16 cellular contexts compared by ENCODE assay signal in genomic region chr16:65833171-65833871, GRCh38.
DNase-seq lines count a peak whose midpoint lies in the region; ATAC-seq and TF ChIP-seq lines count a peak whose summit lies in the region.
"Had no signal": no experiment of that assay in that cellular context is flagged by ENCODE, and none has a peak within 500 bp of the region (broad histone marks: within the 10 kb centered on the region; RNA-seq: fewer than 3 reads in every experiment).

No MANE protein-coding gene starts in this region.

- H3K4me1 ChIP-seq in mammary epithelial cell (ENCODE audit: insufficient read depth, low read length): peaks cover 4% of the 10 kb centered on the region

- DNase-seq in AG20443 (ENCODE audit: low spot score) (peak; percentile 74), LHCN-M2 (ENCODE audit: low read depth) (peak; percentile 4), mammary epithelial cell (peak; percentile 3), myocyte (ENCODE audit: low read depth) (peak; percentile 2), chondrocyte (ENCODE audit: low spot score) (no peak)
- no peak for DNase-seq in naive thymus-derived CD8-positive, alpha-beta T cell
- DNase-seq in activated T-helper 1 cell treated with anti-CD3 and anti-CD28 coated beads, Interleukin-12 subunit alpha, Interleukin-12 subunit beta, Interleukin-2, Interleukin-4 antibody, amounts not matched to agents 30 ng/mL and 10 ng/mL and 1 ng/mL, durations not matched to agents 14 hours and 24 hours and 36 hours (ENCODE audit: low spot score): no peak
- DNase-seq: activated naive CD8-positive, alpha-beta T cell treated with anti-CD3 and anti-CD28 coated beads for 36 hours; CD4-positive, alpha-beta T cell; dorsolateral prefrontal cortex; NCI-H1105; sigmoid colon; stimulated activated naive CD4-positive, alpha-beta T cell treated with Interleukin-2 at 50 U/mL for 16 hours had no signal

- no peak overlapping the region for H3K9ac ChIP-seq in mammary epithelial cell (ENCODE audit: insufficient read depth, low read length)

- dilution Hi-C loops in mammary epithelial cell (cut with HindIII; ENCODE audit: low sequenced_read_pairs): no loop called here

- H2AFZ ChIP-seq in mammary epithelial cell (ENCODE audit: low read depth, low read length): no peak overlapping the region

- H3K4me2 ChIP-seq in mammary epithelial cell (ENCODE audit: insufficient read depth, low read depth, low read length): no peak overlapping the region

- ATAC-seq in naive thymus-derived CD8-positive, alpha-beta T cell: no peak
- ATAC-seq in HG03571 (IDR thresholded peaks at IDR 0.05; ENCODE audit: unreplicated experiment): no peak
- ATAC-seq: activated CD4-positive, CD25-positive, alpha-beta regulatory T cell treated with anti-CD3 and anti-CD28 coated beads, Interleukin-2, amount 50 U/mL, for 24 hours had no signal

- CTCF ChIA-PET in mammary epithelial cell (lab: Charles Lee; ENCODE audit: low non-redundant PET): no interaction called here

- WGBS in mammary epithelial cell (ENCODE audit: low coverage, missing lambda C conversion rate): 67% methylated on average over 3 of the region's 4 CpGs

- H3K4me3 Mint-ChIP-seq in naive thymus-derived CD8-positive, alpha-beta T cell: no peak overlapping the region
- H3K4me3 Mint-ChIP-seq in activated T-helper 1 cell treated with anti-CD3 and anti-CD28 coated beads, Interleukin-12 subunit alpha, Interleukin-12 subunit beta, Interleukin-2, Interleukin-4 antibody, amounts not matched to agents 30 ng/mL and 10 ng/mL and 1 ng/mL, durations not matched to agents 14 hours and 24 hours and 36 hours: no peak overlapping the region
- no peak overlapping the region for H3K4me3 Mint-ChIP-seq in chondrocyte (ENCODE audit: unreplicated experiment)
- H3K4me3 Mint-ChIP-seq: activated naive CD8-positive, alpha-beta T cell treated with anti-CD3 and anti-CD28 coated beads for 36 hours; CD4-positive, alpha-beta T cell had no signal

- H3K79me2 ChIP-seq in mammary epithelial cell (ENCODE audit: insufficient read depth, low read length): no peaks in the 10 kb centered on the region

- POLR2A ChIA-PET in naive thymus-derived CD8-positive, alpha-beta T cell (lab: Charles Lee): no interaction called here

- TF ChIP-seq CTCF in mammary epithelial cell (conservative IDR thresholded peaks at IDR 0.05 in 1 of 2, IDR thresholded peaks at IDR 0.05 in 1 of 2; ENCODE audit: extremely low read depth in 1 of 2, insufficient read depth in 1 of 2, low read depth in 1 of 2, low read length in 2 of 2) (no peak), chondrocyte (IDR thresholded peaks at IDR 0.05) (no peak)

- H3K4me3 ChIP-seq in mammary epithelial cell (replicated peaks in 1 of 3; ENCODE audit: insufficient read depth in 1 of 3, low read depth in 2 of 3, low read length in 3 of 3): no peak overlapping the region
- H3K4me3 ChIP-seq: dorsolateral prefrontal cortex, sigmoid colon, vagina had no signal

- H4K20me1 ChIP-seq in mammary epithelial cell (ENCODE audit: insufficient read depth, low read length): no peaks in the 10 kb centered on the region

- in situ Hi-C loops in mammary epithelial cell (cut with MboI; ENCODE audit: low sequenced_read_pairs in 2 of 2): no loop called here

- H3K27ac Mint-ChIP-seq in naive thymus-derived CD8-positive, alpha-beta T cell: peak overlapping the region in 1 of 10 donors; percentile 73
- no peak overlapping the region for H3K27ac Mint-ChIP-seq in activated T-helper 1 cell treated with anti-CD3 and anti-CD28 coated beads, Interleukin-12 subunit alpha, Interleukin-12 subunit beta, Interleukin-2, Interleukin-4 antibody, amounts not matched to agents 30 ng/mL and 10 ng/mL and 1 ng/mL, durations not matched to agents 14 hours and 24 hours and 36 hours
- H3K27ac Mint-ChIP-seq in chondrocyte (ENCODE audit: unreplicated experiment): no peak overlapping the region
- H3K27ac Mint-ChIP-seq: activated naive CD8-positive, alpha-beta T cell treated with anti-CD3 and anti-CD28 coated beads for 36 hours; CD4-positive, alpha-beta T cell had no signal

- H3K9me3 Mint-ChIP-seq in naive thymus-derived CD8-positive, alpha-beta T cell: peaks cover 0 to 5% (median 0%) of the 10 kb centered on the region in 9 donors
- peaks cover under 1% of the 10 kb centered on the region for H3K9me3 Mint-ChIP-seq in activated T-helper 1 cell treated with anti-CD3 and anti-CD28 coated beads, Interleukin-12 subunit alpha, Interleukin-12 subunit beta, Interleukin-2, Interleukin-4 antibody, amounts not matched to agents 30 ng/mL and 10 ng/mL and 1 ng/mL, durations not matched to agents 14 hours and 24 hours and 36 hours
- no peaks in the 10 kb centered on the region for H3K9me3 Mint-ChIP-seq in chondrocyte (ENCODE audit: low read depth)
- H3K9me3 Mint-ChIP-seq: activated naive CD8-positive, alpha-beta T cell treated with anti-CD3 and anti-CD28 coated beads for 36 hours; CD4-positive, alpha-beta T cell had no signal

- BruUV-seq in mammary epithelial cell (replicated peaks; lab: Mats Ljungman, UMichigan): no TSS peak

- intact Hi-C loops in mammary epithelial cell (cut with micrococcal nuclease): no loop called here
- intact Hi-C loops in activated T-helper 1 cell treated with anti-CD3 and anti-CD28 coated beads, Interleukin-12 subunit alpha, Interleukin-12 subunit beta, Interleukin-2, Interleukin-4 antibody, amounts not matched to agents 30 ng/mL and 10 ng/mL and 1 ng/mL, durations not matched to agents 14 hours and 24 hours and 36 hours (cut with micrococcal nuclease): no loop called here

- peaks cover 0 to 7% (median 2%) of the 10 kb centered on the region in 5 donors for H3K27me3 Mint-ChIP-seq in naive thymus-derived CD8-positive, alpha-beta T cell
- no peaks in the 10 kb centered on the region for H3K27me3 Mint-ChIP-seq in activated T-helper 1 cell treated with anti-CD3 and anti-CD28 coated beads, Interleukin-12 subunit alpha, Interleukin-12 subunit beta, Interleukin-2, Interleukin-4 antibody, amounts not matched to agents 30 ng/mL and 10 ng/mL and 1 ng/mL, durations not matched to agents 14 hours and 24 hours and 36 hours (ENCODE audit: insufficient read depth)
- H3K27me3 Mint-ChIP-seq in chondrocyte (ENCODE audit: low read depth): no peaks in the 10 kb centered on the region
- H3K27me3 Mint-ChIP-seq: activated naive CD8-positive, alpha-beta T cell treated with anti-CD3 and anti-CD28 coated beads for 36 hours had no signal

- no peak overlapping the region for H3K27ac ChIP-seq in mammary epithelial cell (ENCODE audit: insufficient read depth, low read depth, low read length)
- H3K27ac ChIP-seq: dorsolateral prefrontal cortex, sigmoid colon, vagina had no signal

- H3K4me1 Mint-ChIP-seq in naive thymus-derived CD8-positive, alpha-beta T cell: no peaks in the 10 kb centered on the region
- no peaks in the 10 kb centered on the region for H3K4me1 Mint-ChIP-seq in activated T-helper 1 cell treated with anti-CD3 and anti-CD28 coated beads, Interleukin-12 subunit alpha, Interleukin-12 subunit beta, Interleukin-2, Interleukin-4 antibody, amounts not matched to agents 30 ng/mL and 10 ng/mL and 1 ng/mL, durations not matched to agents 14 hours and 24 hours and 36 hours (ENCODE audit: low read depth)
- H3K4me1 Mint-ChIP-seq in chondrocyte (ENCODE audit: low read depth): peaks cover 6% of the 10 kb centered on the region
- H3K4me1 Mint-ChIP-seq: activated naive CD8-positive, alpha-beta T cell treated with anti-CD3 and anti-CD28 coated beads for 36 hours had no signal

- no peaks in the 10 kb centered on the region for H3K27me3 ChIP-seq in mammary epithelial cell (ENCODE audit: insufficient read depth, low read length)
- H3K27me3 ChIP-seq: dorsolateral prefrontal cortex, sigmoid colon, vagina had no signal

- H3K9me3 ChIP-seq in mammary epithelial cell (replicated peaks; ENCODE audit: insufficient read depth, low read length): no peaks in the 10 kb centered on the region
- H3K9me3 ChIP-seq: sigmoid colon, vagina had no signal

- H3K36me3 ChIP-seq in mammary epithelial cell (ENCODE audit: insufficient read depth, low read length): no peaks in the 10 kb centered on the region
- H3K36me3 ChIP-seq: sigmoid colon, vagina had no signal

- no peaks in the 10 kb centered on the region for H3K36me3 Mint-ChIP-seq in naive thymus-derived CD8-positive, alpha-beta T cell
- no peaks in the 10 kb centered on the region for H3K36me3 Mint-ChIP-seq in activated T-helper 1 cell treated with anti-CD3 and anti-CD28 coated beads, Interleukin-12 subunit alpha, Interleukin-12 subunit beta, Interleukin-2, Interleukin-4 antibody, amounts not matched to agents 30 ng/mL and 10 ng/mL and 1 ng/mL, durations not matched to agents 14 hours and 24 hours and 36 hours (ENCODE audit: low read depth)
- H3K36me3 Mint-ChIP-seq in chondrocyte (ENCODE audit: low read depth): no peaks in the 10 kb centered on the region
- H3K36me3 Mint-ChIP-seq: activated naive CD8-positive, alpha-beta T cell treated with anti-CD3 and anti-CD28 coated beads for 36 hours had no signal

Comparison
In these comparisons a context has a peak if more than half of its experiments do, and no peak if none do; other contexts are left out.
1. DNase-seq: peak in AG20443 (single experiment), LHCN-M2 (single experiment), mammary epithelial cell (single experiment) and myocyte (single experiment); none in naive thymus-derived CD8-positive, alpha-beta T cell (0 of 10), activated T-helper 1 cell treated with anti-CD3 and anti-CD28 coated beads, Interleukin-12 subunit alpha, Interleukin-12 subunit beta, Interleukin-2, Interleukin-4 antibody, amounts not matched to agents 30 ng/mL and 10 ng/mL and 1 ng/mL, durations not matched to agents 14 hours and 24 hours and 36 hours (single experiment) and chondrocyte (single experiment).